In genomic region chr15:22237891-22238275, GRCh38 we compare ENCODE assay signal across 16 cellular contexts.
DNase-seq lines count a peak whose midpoint lies in the region; ATAC-seq and TF ChIP-seq lines count a peak whose summit lies in the region.
"Had no signal": no experiment of that assay in that cellular context is flagged by ENCODE, and none has a peak within 500 bp of the region (broad histone marks: within the 10 kb centered on the region; RNA-seq: fewer than 3 reads in every experiment).

No MANE protein-coding gene starts in this region.

- no peaks in the 10 kb centered on the region for H3K36me3 ChIP-seq in neural progenitor cell
- H3K36me3 ChIP-seq: BLaER1 treated with 17β-estradiol and CSF1 and Interleukin-3, amounts not matched to agents 10 nM and 100 nM had no signal

- no peak overlapping the region for H2AFZ ChIP-seq in neural progenitor cell (replicated peaks)
- H2AFZ ChIP-seq: GM23248 had no signal

- no peak overlapping the region for H3K4me3 Mint-ChIP-seq in activated CD4-positive, alpha-beta T cell treated with anti-CD3 and anti-CD28 coated beads for 36 hours
- no peak overlapping the region for H3K4me3 Mint-ChIP-seq in stimulated activated naive CD8-positive, alpha-beta T cell treated with anti-CD3 and anti-CD28 coated beads, Interleukin-15, amount 100 ng/mL, for 72 hours
- H3K4me3 Mint-ChIP-seq in neural progenitor cell = peak overlapping the region; percentile 11
- H3K4me3 Mint-ChIP-seq: CD4-positive, CD25-positive, alpha-beta regulatory T cell had no signal

- ATAC-seq in activated CD4-positive, alpha-beta T cell treated with anti-CD3 and anti-CD28 coated beads for 36 hours = no peak
- no peak for ATAC-seq in stimulated activated naive CD8-positive, alpha-beta T cell treated with anti-CD3 and anti-CD28 coated beads, Interleukin-15, amount 100 ng/mL, for 72 hours
- no peak for ATAC-seq in stimulated activated naive CD8-positive, alpha-beta T cell treated with anti-CD3 and anti-CD28 coated beads, Interleukin-15, Interleukin-2, amounts not matched to agents 100 U/mL and 50 U/mL, for 24 hours
- ATAC-seq: HCT116 had no signal

- H3K27ac Mint-ChIP-seq in activated CD4-positive, alpha-beta T cell treated with anti-CD3 and anti-CD28 coated beads for 36 hours = peak overlapping the region; percentile 6
- peak overlapping the region; percentile 31 to 37 for H3K27ac Mint-ChIP-seq in stimulated activated naive CD8-positive, alpha-beta T cell treated with anti-CD3 and anti-CD28 coated beads, Interleukin-15, amount 100 ng/mL, for 72 hours
- no peak overlapping the region for H3K27ac Mint-ChIP-seq in neural progenitor cell

- no peak overlapping the region for H3K27ac ChIP-seq in neural progenitor cell
- H3K27ac ChIP-seq: 22Rv1; BLaER1 treated with 17β-estradiol and CSF1 and Interleukin-3, amounts not matched to agents 10 nM and 100 nM; GM23248; HL-60 had no signal

- DNase-seq in activated CD4-positive, alpha-beta T cell treated with anti-CD3 and anti-CD28 coated beads for 36 hours = no peak
- no peak for DNase-seq in activated CD4-positive, alpha-beta T cell treated with anti-CD3 and anti-CD28 coated beads, Interleukin-2, amount 50 U/mL, for 48 hours
- DNase-seq in stimulated activated naive CD8-positive, alpha-beta T cell treated with anti-CD3 and anti-CD28 coated beads, Interleukin-15, amount 100 ng/mL, for 72 hours = no peak
- DNase-seq in stimulated activated naive CD8-positive, alpha-beta T cell treated with anti-CD3 and anti-CD28 coated beads, Interleukin-15, Interleukin-2, amounts not matched to agents 100 U/mL and 50 U/mL, for 24 hours = no peak
- DNase-seq in neural progenitor cell (ENCODE audit: low spot score) = no peak
- no peak for DNase-seq in NK-92 (lab: John Stamatoyannopoulos, UW; ENCODE audit: unreplicated experiment)
- no peak for DNase-seq in activated CD8-positive, alpha-beta memory T cell treated with anti-CD3 and anti-CD28 coated beads for 24 hours
- no peak for DNase-seq in EL
- DNase-seq: AML-193; CD4-positive, CD25-positive, alpha-beta regulatory T cell; DMS53; GM23248 had no signal

- intact Hi-C loops in activated CD4-positive, alpha-beta T cell treated with anti-CD3 and anti-CD28 coated beads for 36 hours (cut with DNase I, micrococcal nuclease) = loop anchor here in 1 of 2 experiments (2.0 kb wide), 2 partner anchors 17 to 31 kb away; no protein-coding TSS in a partner anchor

- no peak for TF ChIP-seq CTCF in neural progenitor cell (IDR thresholded peaks at IDR 0.05)

- H4K20me1 ChIP-seq in neural progenitor cell (ENCODE audit: low read depth) = no peaks in the 10 kb centered on the region
- H4K20me1 ChIP-seq: BLaER1 treated with 17β-estradiol and CSF1 and Interleukin-3, amounts not matched to agents 10 nM and 100 nM had no signal

- H3K27me3 ChIP-seq in neural progenitor cell = no peaks in the 10 kb centered on the region

- peaks cover 42% of the 10 kb centered on the region for H3K9me3 ChIP-seq in neural progenitor cell (ENCODE audit: low read depth)

- no peaks in the 10 kb centered on the region for H3F3A ChIP-seq in neural progenitor cell (ENCODE audit: low read depth)

- peaks cover 4% of the 10 kb centered on the region for H3K9me3 Mint-ChIP-seq in activated CD4-positive, alpha-beta T cell treated with anti-CD3 and anti-CD28 coated beads for 36 hours (ENCODE audit: low read depth)
- H3K9me3 Mint-ChIP-seq in stimulated activated naive CD8-positive, alpha-beta T cell treated with anti-CD3 and anti-CD28 coated beads, Interleukin-15, amount 100 ng/mL, for 72 hours = no peaks in the 10 kb centered on the region
- peaks cover 79% of the 10 kb centered on the region for H3K9me3 Mint-ChIP-seq in neural progenitor cell

- H3K4me1 Mint-ChIP-seq in activated CD4-positive, alpha-beta T cell treated with anti-CD3 and anti-CD28 coated beads for 36 hours = peaks cover 9% of the 10 kb centered on the region
- H3K4me1 Mint-ChIP-seq in stimulated activated naive CD8-positive, alpha-beta T cell treated with anti-CD3 and anti-CD28 coated beads, Interleukin-15, amount 100 ng/mL, for 72 hours = peaks cover 6% of the 10 kb centered on the region
- H3K4me1 Mint-ChIP-seq in neural progenitor cell = no peaks in the 10 kb centered on the region

- CTCF ChIA-PET in activated CD4-positive, alpha-beta T cell treated with anti-CD3 and anti-CD28 coated beads for 36 hours (lab: Charles Lee) = interaction anchor here (1.1 to 1.9 kb wide), 3 partner anchors 12 to 1865 kb away, joined by 3 to 7 read pairs (median 3); no protein-coding TSS in a partner anchor

- H3K27me3 Mint-ChIP-seq in activated CD4-positive, alpha-beta T cell treated with anti-CD3 and anti-CD28 coated beads for 36 hours = peaks cover 3% of the 10 kb centered on the region
- H3K27me3 Mint-ChIP-seq in stimulated activated naive CD8-positive, alpha-beta T cell treated with anti-CD3 and anti-CD28 coated beads, Interleukin-15, amount 100 ng/mL, for 72 hours = peaks cover 15% of the 10 kb centered on the region
- peaks cover 14% of the 10 kb centered on the region for H3K27me3 Mint-ChIP-seq in neural progenitor cell (ENCODE audit: insufficient read depth, low read depth)

- no peaks in the 10 kb centered on the region for H3K36me3 Mint-ChIP-seq in activated CD4-positive, alpha-beta T cell treated with anti-CD3 and anti-CD28 coated beads for 36 hours (ENCODE audit: low read depth)
- H3K36me3 Mint-ChIP-seq in neural progenitor cell = peaks cover 8% of the 10 kb centered on the region

- H3K79me2 ChIP-seq in neural progenitor cell (ENCODE audit: low read depth) = no peaks in the 10 kb centered on the region

- POLR2A ChIA-PET in activated CD4-positive, alpha-beta T cell treated with anti-CD3 and anti-CD28 coated beads for 36 hours (lab: Charles Lee) = no interaction called here

- no peaks in the 10 kb centered on the region for H3K4me1 ChIP-seq in neural progenitor cell

- no peak overlapping the region for H3K4me2 ChIP-seq in neural progenitor cell

- H3K4me3 ChIP-seq in neural progenitor cell = no peak overlapping the region
- H3K4me3 ChIP-seq: BLaER1 treated with 17β-estradiol and CSF1 and Interleukin-3, amounts not matched to agents 10 nM and 100 nM; GM23248 had no signal

- no peak overlapping the region for H3K9ac ChIP-seq in neural progenitor cell
- H3K9ac ChIP-seq: BLaER1 treated with 17β-estradiol and CSF1 and Interleukin-3, amounts not matched to agents 10 nM and 100 nM; GM23248 had no signal
